In genomic region chr6:159968295-159969203, GRCh38 we compare ENCODE assay signal across 8 cellular contexts. TPM values are rescaled to one million over a fixed set of nuclear protein-coding genes. Genes with fewer than 3 reads are reported as not detected.
DNase-seq lines count a peak whose midpoint lies in the region; ATAC-seq and TF ChIP-seq lines count a peak whose summit lies in the region.

TSS of gene IGF2R (plus strand) at chr6:159969082. CDS start at chr6:159969247, 165 bp downstream.

- no peaks in the 10 kb centered on the region for H3K9me3 Mint-ChIP-seq in activated T-cell treated with anti-CD3 and anti-CD28 coated beads, Interleukin-2, amount 50 U/mL, for 72 hours

- CTCF ChIA-PET in IMR-90 (lab: Yijun Ruan, JAX): interaction anchor here (0.6 to 0.7 kb wide), 2 partner anchors 13 to 30 kb away, joined by 3 read pairs; no protein-coding TSS in a partner anchor

- peak within 1 kb of the TSS; percentile 99 for H4K8ac ChIP-seq in IMR-90 (ENCODE audit: low read depth in 2 of 2, low read length in 2 of 2)

- H3K18ac ChIP-seq in IMR-90 (ENCODE audit: low read depth, low read length): peak within 1 kb of the TSS; percentile 90

- H3K4me3 Mint-ChIP-seq in activated T-cell treated with anti-CD3 and anti-CD28 coated beads, Interleukin-2, amount 50 U/mL, for 72 hours: peak within 1 kb of the TSS; percentile 91 to 97

- peak within 1 kb of the TSS; percentile 93 for H3K27ac ChIP-seq in IMR-90 (ENCODE audit: insufficient read depth, low read length)
- H3K27ac ChIP-seq in Peyer's patch: peak within 1 kb of the TSS; percentile 87 to 96 (median 91)
- peak within 1 kb of the TSS; percentile 88 to 95 (median 90) for H3K27ac ChIP-seq in esophagus muscularis mucosa (replicated peaks in 1 of 4)

- no TSS peak for BruUV-seq in IMR-90 (replicated peaks; lab: Mats Ljungman, UMichigan)

- H3K36me3 Mint-ChIP-seq in activated T-cell treated with anti-CD3 and anti-CD28 coated beads, Interleukin-2, amount 50 U/mL, for 72 hours (ENCODE audit: insufficient read depth in 2 of 2): peaks cover 0 to 2% of the 10 kb centered on the region in 2 donors

- H3K27ac Mint-ChIP-seq in activated T-cell treated with anti-CD3 and anti-CD28 coated beads, Interleukin-2, amount 50 U/mL, for 72 hours: peak within 1 kb of the TSS; percentile 89

- POLR2A ChIA-PET in IMR-90 (lab: Charles Lee; ENCODE audit: unreplicated experiment): no interaction called here

- H3K27me3 ChIP-seq in IMR-90 (ENCODE audit: control insufficient read depth, insufficient read depth, low read length) (peaks cover 10% of the 10 kb centered on the region), Peyer's patch (no peaks in the 10 kb centered on the region), esophagus muscularis mucosa (peaks cover 0 to under 1% (median 0%) of the 10 kb centered on the region in 4 donors)

- TF ChIP-seq CTCF in IMR-90 (conservative IDR thresholded peaks at IDR 0.05; ENCODE audit: low read depth, low read length) (0 out of 2 replicates have a peak, but pooled peaks have one; percentile 13), Peyer's patch (IDR thresholded peaks at IDR 0.05) (peak in 3 of 6 experiments; percentile 15 to 27 (median 24)), esophagus muscularis mucosa (IDR thresholded peaks at IDR 0.05) (no peak)

- H3K9me1 ChIP-seq in IMR-90 (ENCODE audit: insufficient read depth, low read length): peaks cover 9% of the 10 kb centered on the region

- TF ChIP-seq EP300 in esophagus muscularis mucosa (IDR thresholded peaks at IDR 0.05): no peak

- peaks cover 5% of the 10 kb centered on the region for H3K4me1 ChIP-seq in IMR-90 (ENCODE audit: control insufficient read depth, insufficient read depth, low read length)
- peaks cover 0 to 25% (median 7%) of the 10 kb centered on the region in 4 donors for H3K4me1 ChIP-seq in Peyer's patch
- H3K4me1 ChIP-seq in esophagus muscularis mucosa: peaks cover 32 to 46% (median 44%) of the 10 kb centered on the region in 4 donors

- peak within 1 kb of the TSS; percentile 92 for H3K9ac ChIP-seq in IMR-90 (ENCODE audit: low read depth, low read length)

- H3K9me3 ChIP-seq in IMR-90 (ENCODE audit: control insufficient read depth, insufficient read depth, low read length): no peaks in the 10 kb centered on the region
- no peaks in the 10 kb centered on the region for H3K9me3 ChIP-seq in Peyer's patch
- no peaks in the 10 kb centered on the region for H3K9me3 ChIP-seq in esophagus muscularis mucosa

- peak within 1 kb of the TSS; percentile 86 for H4K91ac ChIP-seq in IMR-90 (ENCODE audit: insufficient read depth, low read depth, low read length)

- peak within 1 kb of the TSS; percentile 96 for H2AFZ ChIP-seq in IMR-90 (replicated peaks; ENCODE audit: low read length, poor library complexity)

- WGBS in IMR-90 (ENCODE audit: extremely low coverage in 2 of 2, insufficient read length in 1 of 2), 2 experiments: 0% methylated on average over 25 of the region's 68 CpGs; no CpG with 5 or more reads in 1 of the 2 experiments
- WGBS in esophagus muscularis mucosa: 5% methylated on average over 25 of the region's 68 CpGs

- DNase-seq in DMS53 (lab: John Stamatoyannopoulos, UW): peak; percentile 95
- DNase-seq in IMR-90: peak; percentile 80
- DNase-seq in Peyer's patch: peak; percentile 96 to 98 (median 98)
- DNase-seq in activated T-cell treated with anti-CD3 and anti-CD28 coated beads, Interleukin-2, amount 50 U/mL, for 72 hours: peak; percentile 95 to 96
- DNase-seq in esophagus muscularis mucosa (ENCODE audit: extremely low spot score): peak; percentile 98
- peak; percentile 88 for DNase-seq in myocyte (ENCODE audit: low read depth)
- DNase-seq in stimulated activated CD8-positive, alpha-beta memory T cell treated with anti-CD3 and anti-CD28 coated beads, Interleukin-7, amount 100 ng/mL, for 4 hours (ENCODE audit: low read depth in 2 of 2): peak; percentile 84 to 94

- H3K4me2 ChIP-seq in IMR-90 (ENCODE audit: low read depth, low read length): peak within 1 kb of the TSS; percentile 80

- TF ChIP-seq RAD21 in IMR-90 (IDR thresholded peaks at IDR 0.05; ENCODE audit: low read length): no peak

- H4K20me1 ChIP-seq in IMR-90 (ENCODE audit: insufficient read depth, low read length): peaks cover 32% of the 10 kb centered on the region

- peaks cover 19 to 39% of the 10 kb centered on the region in 2 experiments for H3K79me1 ChIP-seq in IMR-90 (ENCODE audit: low read depth in 1 of 2, low read length in 2 of 2)

- H3K36me3 ChIP-seq in IMR-90 (ENCODE audit: control insufficient read depth, insufficient read depth, low read length) (0 out of 2 replicates have a peak, but pooled peaks cover 1% of the 10 kb centered on the region), Peyer's patch (no peaks in the 10 kb centered on the region), esophagus muscularis mucosa (no peaks in the 10 kb centered on the region)

- H3K4ac ChIP-seq in IMR-90 (ENCODE audit: low read depth, low read length): peak within 1 kb of the TSS; percentile 73

- peak within 1 kb of the TSS; percentile 54; the same call in 1 of the 2 replicates for H3K56ac ChIP-seq in IMR-90 (ENCODE audit: extremely low read depth, insufficient read depth, low read length)

- ATAC-seq in GM21528 (IDR thresholded peaks at IDR 0.05; ENCODE audit: low FRiP score, unreplicated experiment): peak; percentile 83
- ATAC-seq in IMR-90 (ENCODE audit: low read depth): peak; percentile 83
- peak; percentile 92 to 93 for ATAC-seq in activated T-cell treated with anti-CD3 and anti-CD28 coated beads, Interleukin-2, amount 50 U/mL, for 72 hours (replicated peaks in 1 of 2)

- H3K4me3 ChIP-seq in IMR-90 (ENCODE audit: insufficient read depth, low read depth, low read length): peak within 1 kb of the TSS; percentile 91
- peak within 1 kb of the TSS; percentile 96 to 99 (median 99) for H3K4me3 ChIP-seq in Peyer's patch
- peak within 1 kb of the TSS; percentile 77 to 98 (median 96) for H3K4me3 ChIP-seq in esophagus muscularis mucosa

- H3K23ac ChIP-seq in IMR-90 (ENCODE audit: low read depth, low read length): peak within 1 kb of the TSS; percentile 55; the same call in 1 of the 2 replicates

- dilution Hi-C loops in IMR-90 (cut with HindIII; ENCODE audit: low sequenced_read_pairs, unreplicated experiment): no loop called here

- peaks cover 37% of the 10 kb centered on the region for H3K4me1 Mint-ChIP-seq in activated T-cell treated with anti-CD3 and anti-CD28 coated beads, Interleukin-2, amount 50 U/mL, for 72 hours (ENCODE audit: low read depth)

- peak within 1 kb of the TSS; percentile 72 for H2AK5ac ChIP-seq in IMR-90 (ENCODE audit: low read depth, low read length)

- H3K27me3 Mint-ChIP-seq in activated T-cell treated with anti-CD3 and anti-CD28 coated beads, Interleukin-2, amount 50 U/mL, for 72 hours (ENCODE audit: low read depth): no peaks in the 10 kb centered on the region

- H2AK9ac ChIP-seq in IMR-90 (replicated peaks; ENCODE audit: low read depth, low read length, poor library complexity): peak within 1 kb of the TSS; percentile 96

- H3K14ac ChIP-seq in IMR-90 (replicated peaks; ENCODE audit: low read depth, low read length): peak within 1 kb of the TSS; percentile 85

- in situ Hi-C loops in IMR-90 (cut with MboI; ENCODE audit: low sequenced_read_pairs): loop anchor here (25.0 kb wide), 1 partner anchor 281 kb away; the partner anchor contains the start of gene SOD2

- peak within 1 kb of the TSS; percentile 41 for H2BK120ac ChIP-seq in IMR-90 (ENCODE audit: low read depth, low read length)

- peak within 1 kb of the TSS; percentile 93 for H4K5ac ChIP-seq in IMR-90 (ENCODE audit: low read depth, low read length)

- peak within 1 kb of the TSS; percentile 63 for H2BK5ac ChIP-seq in IMR-90 (ENCODE audit: low read depth, low read length, poor library complexity, severe bottlenecking)

- H2BK20ac ChIP-seq in IMR-90 (ENCODE audit: low read depth, low read length): peak within 1 kb of the TSS; percentile 64

- peak within 1 kb of the TSS; percentile 36; the same call in 2 of the 3 replicates for H2BK15ac ChIP-seq in IMR-90 (ENCODE audit: low read depth, low read length)

- intact Hi-C loops in IMR-90 (cut with micrococcal nuclease): no loop called here
- intact Hi-C loops in esophagus muscularis mucosa (cut with DNase I): loop anchor here (5.0 kb wide), 1 partner anchor 59 kb away; no protein-coding TSS in a partner anchor

- TF ChIP-seq POLR2A in IMR-90 (IDR thresholded peaks at IDR 0.05; ENCODE audit: low read depth, low read length) (peak; percentile 75), Peyer's patch (IDR thresholded peaks at IDR 0.05) (peak; percentile 90 to 91), esophagus muscularis mucosa (IDR thresholded peaks at IDR 0.05; ENCODE audit: low read depth) (peak; percentile 91)

TF ChIP-seq in IMR-90, 13 proteins besides CTCF, POLR2A, EP300 and RAD21 (continues in another document):
- TF ChIP-seq SMC3 (IDR thresholded peaks at IDR 0.05; ENCODE audit: low read depth, low read length) (no peak), MAFK (IDR thresholded peaks at IDR 0.05; ENCODE audit: low read depth, low read length) (no peak), BHLHE40 (IDR thresholded peaks at IDR 0.05; ENCODE audit: low read depth, low read length) (peak; percentile 88), MAZ (IDR thresholded peaks at IDR 0.05; ENCODE audit: borderline replicate concordance, low read depth, low read length) (peak; percentile 87; the same call in 1 of the 2 replicates), RCOR1 (IDR thresholded peaks at IDR 0.05; ENCODE audit: insufficient replicate concordance, low read length) (no peak), RFX5 (IDR thresholded peaks at IDR 0.05; ENCODE audit: low read depth, low read length) (no peak), ELK1 (IDR thresholded peaks at IDR 0.05; ENCODE audit: borderline replicate concordance, low read depth, low read length) (no peak)

RNA-seq across cellular contexts. Expression of gene IGF2R, which starts in this region (rescaled TPM):
- total RNA-seq in IMR-90 (2012; rRNA removed): 33.2 and 38.6 TPM in 2 replicates
- 37.2 and 41.4 TPM in 2 replicates for polyA plus RNA-seq in IMR-90 (2012; rRNA removed)
- polyA plus RNA-seq in IMR-90 (2012; cell fraction: cytosol; rRNA removed): 20.4 and 27.1 TPM in 2 replicates
- polyA plus RNA-seq in IMR-90 (2012; cell fraction: nucleus; rRNA removed; ENCODE audit: low replicate concordance): 24.9 and 43.2 TPM in 2 replicates
- 10 to 100 TPM; 48.7 to 86.5 (median 82.3) TPM for total RNA-seq in Peyer's patch
- total RNA-seq in activated T-cell treated with anti-CD3 and anti-CD28 coated beads, Interleukin-2, amount 50 U/mL, for 72 hours: 10 to 100 TPM; 68.9 to 83.6 TPM
- 10 to 100 TPM; 43.6 to 75.3 (median 58.4) TPM for total RNA-seq in esophagus muscularis mucosa
- 81.3 and 85.3 TPM in 2 replicates for total RNA-seq in myocyte
- 146 TPM for polyA plus RNA-seq in myocyte (2012)

Comparison
In these comparisons a context has a peak if more than half of its experiments do, and no peak if none do; other contexts are left out.
1. Peak in every context shown above with its lines: DNase-seq, ATAC-seq, H3K4me3 ChIP-seq and H3K27ac ChIP-seq.